Comparison of ENCODE assay signal across 19 cellular contexts in genomic region chr2:210546424-210547223, GRCh38. TPM values are rescaled to one million over a fixed set of nuclear protein-coding genes. Genes with fewer than 3 reads are reported as not detected.
DNase-seq lines count a peak whose midpoint lies in the region.
"Had no signal": no experiment of that assay in that cellular context is flagged by ENCODE, and none has a peak within 500 bp of the region (broad histone marks: within the 10 kb centered on the region; RNA-seq: fewer than 3 reads in every experiment).

No MANE protein-coding gene starts in this region.

- intact Hi-C loops in head of caudate nucleus (cut with DNase I), result no loop called here
- intact Hi-C loops in activated CD4-positive, alpha-beta memory T cell treated with anti-CD3 and anti-CD28 coated beads for 36 hours (cut with micrococcal nuclease), result no loop called here

- no peaks in the 10 kb centered on the region for H3K36me3 Mint-ChIP-seq in activated CD4-positive, alpha-beta memory T cell treated with anti-CD3 and anti-CD28 coated beads for 36 hours
- H3K36me3 Mint-ChIP-seq: activated naive CD8-positive, alpha-beta T cell treated with anti-CD3 and anti-CD28 coated beads, Interleukin-2, amount 10 ng/mL, durations not matched to agents 7 days and 5 days; CD4-positive, CD25-positive, alpha-beta regulatory T cell; immature natural killer cell; stimulated activated naive B cell treated with anti-CD40 and anti-IgM and Interleukin-4, amounts not matched to agents 10 μg/mL and 1 μg/mL and 100 μg/mL, for 72 hours had no signal

- DNase-seq in Ammon's horn (ENCODE audit: low spot score) (peak; percentile 22), NCI-H460 (ENCODE audit: extremely low read depth, low read depth) (peak; percentile 70), head of caudate nucleus (peak in 36 of 42 donors; percentile 3 to 59 (median 18)), DMS79 (lab: John Stamatoyannopoulos, UW) (no peak), NCI-H2227 (lab: John Stamatoyannopoulos, UW; ENCODE audit: unreplicated experiment) (no peak)
- DNase-seq in activated CD4-positive, alpha-beta T cell treated with anti-CD3 and anti-CD28 coated beads, Interleukin-2, amount 50 U/mL, for 4 hours, result no peak
- no peak for DNase-seq in activated CD4-positive, alpha-beta memory T cell treated with anti-CD3 and anti-CD28 coated beads for 36 hours
- DNase-seq: activated CD4-positive, alpha-beta T cell treated with anti-CD3 and anti-CD28 coated beads for 36 hours; activated naive CD8-positive, alpha-beta T cell treated with anti-CD3 and anti-CD28 coated beads, Interleukin-2, amount 10 ng/mL, durations not matched to agents 7 days and 5 days; CD4-positive, CD25-positive, alpha-beta regulatory T cell; endodermal cell; immature natural killer cell; lower lobe of right lung; NCI-H1092 treated with DMSO at 0.1 percent for 48 hours; NCI-H526 treated with DMSO at 0.1 percent for 48 hours; stimulated activated naive B cell treated with anti-CD40 and anti-IgM and Interleukin-4, amounts not matched to agents 10 μg/mL and 1 μg/mL and 100 μg/mL, for 72 hours had no signal

- CTCF ChIA-PET in activated CD4-positive, alpha-beta memory T cell treated with anti-CD3 and anti-CD28 coated beads for 36 hours (lab: Charles Lee), result no interaction called here

- H3K4me1 Mint-ChIP-seq in activated CD4-positive, alpha-beta memory T cell treated with anti-CD3 and anti-CD28 coated beads for 36 hours (ENCODE audit: low read depth), result no peaks in the 10 kb centered on the region
- H3K4me1 Mint-ChIP-seq: activated CD4-positive, alpha-beta T cell treated with anti-CD3 and anti-CD28 coated beads for 36 hours; activated naive CD8-positive, alpha-beta T cell treated with anti-CD3 and anti-CD28 coated beads, Interleukin-2, amount 10 ng/mL, durations not matched to agents 7 days and 5 days; CD4-positive, CD25-positive, alpha-beta regulatory T cell; immature natural killer cell; stimulated activated naive B cell treated with anti-CD40 and anti-IgM and Interleukin-4, amounts not matched to agents 10 μg/mL and 1 μg/mL and 100 μg/mL, for 72 hours had no signal

- H3K27ac Mint-ChIP-seq in activated CD4-positive, alpha-beta memory T cell treated with anti-CD3 and anti-CD28 coated beads for 36 hours, result no peak overlapping the region
- H3K27ac Mint-ChIP-seq: activated CD4-positive, alpha-beta T cell treated with anti-CD3 and anti-CD28 coated beads for 36 hours; activated naive CD8-positive, alpha-beta T cell treated with anti-CD3 and anti-CD28 coated beads, Interleukin-2, amount 10 ng/mL, durations not matched to agents 7 days and 5 days; activated T-helper 2 cell treated with anti-CD3 and anti-CD28 coated beads, Interferon-gamma antibody, Interleukin-2, Interleukin-4, amounts not matched to agents 10 μg/mL and 5 μg/mL and 100 μg/mL, durations not matched to agents 14 hours and 24 hours and 36 hours; CD4-positive, CD25-positive, alpha-beta regulatory T cell; endodermal cell; immature natural killer cell; stimulated activated naive B cell treated with anti-CD40 and anti-IgM and Interleukin-4, amounts not matched to agents 10 μg/mL and 1 μg/mL and 100 μg/mL, for 72 hours had no signal

- no peaks in the 10 kb centered on the region for H3K4me1 ChIP-seq in muscle layer of duodenum (ENCODE audit: control insufficient read depth in 1 of 2, insufficient read depth in 2 of 2, low read length in 2 of 2)
- H3K4me1 ChIP-seq: lower lobe of right lung, tibial nerve had no signal

- peak overlapping the region; percentile 58 for H3K27ac ChIP-seq in muscle layer of duodenum (ENCODE audit: low read length)
- H3K27ac ChIP-seq: lower lobe of right lung, tibial nerve had no signal

- POLR2A ChIA-PET in activated CD4-positive, alpha-beta memory T cell treated with anti-CD3 and anti-CD28 coated beads for 36 hours (lab: Charles Lee), result no interaction called here

- H3K4me3 ChIP-seq in muscle layer of duodenum (ENCODE audit: low read depth in 1 of 2, low read length in 2 of 2), result peak overlapping the region in 1 of 2 donors; percentile 41
- H3K4me3 ChIP-seq: lower lobe of right lung, tibial nerve had no signal

- no peaks in the 10 kb centered on the region for H3K9me3 Mint-ChIP-seq in activated CD4-positive, alpha-beta memory T cell treated with anti-CD3 and anti-CD28 coated beads for 36 hours
- H3K9me3 Mint-ChIP-seq: activated naive CD8-positive, alpha-beta T cell treated with anti-CD3 and anti-CD28 coated beads, Interleukin-2, amount 10 ng/mL, durations not matched to agents 7 days and 5 days; activated T-helper 2 cell treated with anti-CD3 and anti-CD28 coated beads, Interferon-gamma antibody, Interleukin-2, Interleukin-4, amounts not matched to agents 10 μg/mL and 5 μg/mL and 100 μg/mL, durations not matched to agents 14 hours and 24 hours and 36 hours; endodermal cell; stimulated activated naive B cell treated with anti-CD40 and anti-IgM and Interleukin-4, amounts not matched to agents 10 μg/mL and 1 μg/mL and 100 μg/mL, for 72 hours had no signal

- no peaks in the 10 kb centered on the region for H3K27me3 ChIP-seq in muscle layer of duodenum (ENCODE audit: low read depth, low read length)
- H3K27me3 ChIP-seq: tibial nerve had no signal

- no peak overlapping the region for H3K4me3 Mint-ChIP-seq in activated CD4-positive, alpha-beta memory T cell treated with anti-CD3 and anti-CD28 coated beads for 36 hours
- H3K4me3 Mint-ChIP-seq: activated CD4-positive, alpha-beta T cell treated with anti-CD3 and anti-CD28 coated beads for 36 hours; activated naive CD8-positive, alpha-beta T cell treated with anti-CD3 and anti-CD28 coated beads, Interleukin-2, amount 10 ng/mL, durations not matched to agents 7 days and 5 days; CD4-positive, CD25-positive, alpha-beta regulatory T cell; endodermal cell; immature natural killer cell; stimulated activated naive B cell treated with anti-CD40 and anti-IgM and Interleukin-4, amounts not matched to agents 10 μg/mL and 1 μg/mL and 100 μg/mL, for 72 hours had no signal

- peaks cover 1% of the 10 kb centered on the region for H3K27me3 Mint-ChIP-seq in activated CD4-positive, alpha-beta memory T cell treated with anti-CD3 and anti-CD28 coated beads for 36 hours
- H3K27me3 Mint-ChIP-seq: CD4-positive, CD25-positive, alpha-beta regulatory T cell had no signal

- H3K36me3 ChIP-seq in muscle layer of duodenum (ENCODE audit: control insufficient read depth in 1 of 2, insufficient read depth in 2 of 2, low read length in 2 of 2), result no peaks in the 10 kb centered on the region
- H3K36me3 ChIP-seq: lower lobe of right lung, tibial nerve had no signal

- H3K9me3 ChIP-seq in muscle layer of duodenum (ENCODE audit: control insufficient read depth in 1 of 2, low read length in 2 of 2), result no peaks in the 10 kb centered on the region
- H3K9me3 ChIP-seq: lower lobe of right lung, tibial nerve had no signal

RNA-seq across cellular contexts. Expression of gene CPS1, which starts 9.8 kb away (rescaled TPM):
- 683 and 686 TPM in 2 replicates for total RNA-seq in NCI-H460 (2014; rRNA removed; shearing (Covaris generic))
- 753 and 1,039 TPM in 2 replicates for polyA plus RNA-seq in NCI-H460 (2014; cell fraction: nucleus; rRNA removed)
- 1 to 10 TPM; 1.7 TPM for total RNA-seq in activated CD4-positive, alpha-beta memory T cell treated with anti-CD3 and anti-CD28 coated beads for 36 hours
- polyA plus RNA-seq: CD4-positive, CD25-positive, alpha-beta regulatory T cell; immature natural killer cell had no signal

Comparison
In these comparisons a context has a peak if more than half of its experiments do, and no peak if none do; other contexts are left out.
1. DNase-seq: peak in Ammon's horn (single experiment), NCI-H460 (single experiment) and head of caudate nucleus (36 of 42); none in activated CD4-positive, alpha-beta T cell treated with anti-CD3 and anti-CD28 coated beads, Interleukin-2, amount 50 U/mL, for 4 hours (0 of 2), DMS79 (single experiment), activated CD4-positive, alpha-beta memory T cell treated with anti-CD3 and anti-CD28 coated beads for 36 hours (single experiment) and NCI-H2227 (single experiment).
2. RNA of gene CPS1, which starts 9.8 kb away (total RNA-seq): 683 to 686 TPM in NCI-H460; 1.7 TPM in activated CD4-positive, alpha-beta memory T cell treated with anti-CD3 and anti-CD28 coated beads for 36 hours; every median in the first group is over 100 times any median in the second.